In the genomic region with DNA sequence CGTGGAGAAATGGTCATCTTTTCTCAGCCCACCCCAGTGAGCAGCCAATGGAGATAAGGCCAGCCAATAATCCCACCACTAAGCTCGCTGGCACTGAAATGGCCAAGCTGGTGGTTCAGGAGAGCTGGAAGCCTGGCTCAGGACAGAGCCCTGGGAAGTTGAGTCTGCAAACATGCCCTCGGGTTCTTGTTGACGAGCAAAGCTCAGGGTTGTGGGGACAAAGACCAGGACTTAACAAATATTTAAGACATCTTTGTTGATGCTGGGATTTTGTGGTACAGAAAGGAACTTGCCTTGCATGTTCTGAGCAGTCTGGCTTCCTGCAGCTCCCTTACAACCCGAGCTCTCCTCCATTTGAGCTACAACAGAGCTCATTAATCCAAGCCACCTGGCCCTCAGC, we compare ENCODE assay signal across 1 cellular context.
A peak's percentile ranks its signal among the peaks of the same experiment; 100 is the strongest.
TF ChIP-seq lines count a peak whose summit lies in the region.

No MANE protein-coding gene starts in this region.

TF ChIP-seq in HepG2, 621 proteins besides CTCF, POLR2A, EP300 and RAD21 (continued from another document):
- TF ChIP-seq, protein P1, sequence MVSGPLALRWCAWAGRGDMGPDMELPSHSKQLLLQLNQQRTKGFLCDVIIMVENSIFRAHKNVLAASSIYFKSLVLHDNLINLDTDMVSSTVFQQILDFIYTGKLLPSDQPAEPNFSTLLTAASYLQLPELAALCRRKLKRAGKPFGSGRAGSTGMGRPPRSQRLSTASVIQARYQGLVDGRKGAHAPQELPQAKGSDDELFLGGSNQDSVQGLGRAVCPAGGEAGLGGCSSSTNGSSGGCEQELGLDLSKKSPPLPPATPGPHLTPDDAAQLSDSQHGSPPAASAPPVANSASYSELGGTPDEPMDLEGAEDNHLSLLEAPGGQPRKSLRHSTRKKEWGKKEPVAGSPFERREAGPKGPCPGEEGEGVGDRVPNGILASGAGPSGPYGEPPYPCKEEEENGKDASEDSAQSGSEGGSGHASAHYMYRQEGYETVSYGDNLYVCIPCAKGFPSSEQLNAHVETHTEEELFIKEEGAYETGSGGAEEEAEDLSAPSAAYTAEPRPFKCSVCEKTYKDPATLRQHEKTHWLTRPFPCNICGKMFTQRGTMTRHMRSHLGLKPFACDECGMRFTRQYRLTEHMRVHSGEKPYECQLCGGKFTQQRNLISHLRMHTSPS (CRISPR knock-in tag; IDR thresholded peaks at IDR 0.05; ENCODE audit: low read depth), result 0 out of 2 replicates have a peak, but pooled peaks have one; percentile 55
- TF ChIP-seq ZNF687 (CRISPR knock-in tag; IDR thresholded peaks at IDR 0.05), result peak; percentile 41; the same call in 1 of the 2 replicates
- TF ChIP-seq FOXO1 (CRISPR knock-in tag; IDR thresholded peaks at IDR 0.05), result peak; percentile 21; the same call in 1 of the 2 replicates
- TF ChIP-seq, protein P2, sequence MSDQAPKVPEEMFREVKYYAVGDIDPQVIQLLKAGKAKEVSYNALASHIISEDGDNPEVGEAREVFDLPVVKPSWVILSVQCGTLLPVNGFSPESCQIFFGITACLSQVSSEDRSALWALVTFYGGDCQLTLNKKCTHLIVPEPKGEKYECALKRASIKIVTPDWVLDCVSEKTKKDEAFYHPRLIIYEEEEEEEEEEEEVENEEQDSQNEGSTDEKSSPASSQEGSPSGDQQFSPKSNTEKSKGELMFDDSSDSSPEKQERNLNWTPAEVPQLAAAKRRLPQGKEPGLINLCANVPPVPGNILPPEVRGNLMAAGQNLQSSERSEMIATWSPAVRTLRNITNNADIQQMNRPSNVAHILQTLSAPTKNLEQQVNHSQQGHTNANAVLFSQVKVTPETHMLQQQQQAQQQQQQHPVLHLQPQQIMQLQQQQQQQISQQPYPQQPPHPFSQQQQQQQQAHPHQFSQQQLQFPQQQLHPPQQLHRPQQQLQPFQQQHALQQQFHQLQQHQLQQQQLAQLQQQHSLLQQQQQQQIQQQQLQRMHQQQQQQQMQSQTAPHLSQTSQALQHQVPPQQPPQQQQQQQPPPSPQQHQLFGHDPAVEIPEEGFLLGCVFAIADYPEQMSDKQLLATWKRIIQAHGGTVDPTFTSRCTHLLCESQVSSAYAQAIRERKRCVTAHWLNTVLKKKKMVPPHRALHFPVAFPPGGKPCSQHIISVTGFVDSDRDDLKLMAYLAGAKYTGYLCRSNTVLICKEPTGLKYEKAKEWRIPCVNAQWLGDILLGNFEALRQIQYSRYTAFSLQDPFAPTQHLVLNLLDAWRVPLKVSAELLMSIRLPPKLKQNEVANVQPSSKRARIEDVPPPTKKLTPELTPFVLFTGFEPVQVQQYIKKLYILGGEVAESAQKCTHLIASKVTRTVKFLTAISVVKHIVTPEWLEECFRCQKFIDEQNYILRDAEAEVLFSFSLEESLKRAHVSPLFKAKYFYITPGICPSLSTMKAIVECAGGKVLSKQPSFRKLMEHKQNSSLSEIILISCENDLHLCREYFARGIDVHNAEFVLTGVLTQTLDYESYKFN (CRISPR knock-in tag; conservative IDR thresholded peaks at IDR 0.05), result peak; percentile 59; the same call in 1 of the 2 replicates
- peak; percentile 37; the same call in 1 of the 2 replicates for TF ChIP-seq NCOA2 (CRISPR knock-in tag; IDR thresholded peaks at IDR 0.05)
- TF ChIP-seq ZNF513 (CRISPR knock-in tag; conservative IDR thresholded peaks at IDR 0.05), result no peak
- peak; percentile 53; the same call in 1 of the 2 replicates for TF ChIP-seq FOXA3 (CRISPR knock-in tag; IDR thresholded peaks at IDR 0.05)
- no peak for TF ChIP-seq TFDP1 (CRISPR knock-in tag; IDR thresholded peaks at IDR 0.05; ENCODE audit: borderline replicate concordance)
- TF ChIP-seq ZNF367 (CRISPR knock-in tag; IDR thresholded peaks at IDR 0.05; ENCODE audit: borderline replicate concordance), result no peak
